24 cellular contexts compared by ENCODE assay signal in genomic region chr7:14236834-14237233, GRCh38.
DNase-seq lines count a peak whose midpoint lies in the region; ATAC-seq and TF ChIP-seq lines count a peak whose summit lies in the region.
"Had no signal": no experiment of that assay in that cellular context is flagged by ENCODE, and none has a peak within 500 bp of the region (broad histone marks: within the 10 kb centered on the region; RNA-seq: fewer than 3 reads in every experiment).

No MANE protein-coding gene starts in this region.

- H3K4me1 ChIP-seq in mammary epithelial cell (ENCODE audit: insufficient read depth, low read length) = no peaks in the 10 kb centered on the region
- H3K4me1 ChIP-seq in breast epithelium = no peaks in the 10 kb centered on the region

- TF ChIP-seq CTCF in mammary epithelial cell (conservative IDR thresholded peaks at IDR 0.05 in 1 of 2, IDR thresholded peaks at IDR 0.05 in 1 of 2; ENCODE audit: extremely low read depth in 1 of 2, insufficient read depth in 1 of 2, low read depth in 1 of 2, low read length in 2 of 2) = no peak
- no peak for TF ChIP-seq CTCF in breast epithelium (IDR thresholded peaks at IDR 0.05)
- TF ChIP-seq CTCF in RWPE1 (conservative IDR thresholded peaks at IDR 0.05; ENCODE audit: low read depth) = no peak
- TF ChIP-seq CTCF in type B pancreatic cell (conservative IDR thresholded peaks at IDR 0.05) = no peak

- H3K9me3 Mint-ChIP-seq in type B pancreatic cell = no peaks in the 10 kb centered on the region

- dilution Hi-C loops in mammary epithelial cell (cut with HindIII; ENCODE audit: low sequenced_read_pairs) = no loop called here

- no peak overlapping the region for H3K9ac ChIP-seq in mammary epithelial cell (ENCODE audit: insufficient read depth, low read length)

- no peaks in the 10 kb centered on the region for H3K79me2 ChIP-seq in mammary epithelial cell (ENCODE audit: insufficient read depth, low read length)

- TF ChIP-seq POLR2A in breast epithelium (IDR thresholded peaks at IDR 0.05) = no peak

- H3K36me3 ChIP-seq in mammary epithelial cell (ENCODE audit: insufficient read depth, low read length) (no peaks in the 10 kb centered on the region), breast epithelium (no peaks in the 10 kb centered on the region)

- H3K4me1 Mint-ChIP-seq in type B pancreatic cell (ENCODE audit: unreplicated experiment) = peaks cover 14% of the 10 kb centered on the region

- H3K27me3 Mint-ChIP-seq in type B pancreatic cell = no peaks in the 10 kb centered on the region

- POLR2A ChIA-PET in RWPE1 (lab: Yijun Ruan, JAX; ENCODE audit: low non-redundant PET) = no interaction called here

- DNase-seq in mammary epithelial cell (peak; percentile 19), breast epithelium (ENCODE audit: low spot score in 2 of 2) (no peak), RWPE1 (ENCODE audit: low spot score) (peak; percentile 28), left lobe of liver (ENCODE audit: low spot score) (no peak), type B pancreatic cell (ENCODE audit: extremely low spot score, unreplicated experiment) (no peak), kidney tubule cell (ENCODE audit: low spot score) (no peak), ecto neural progenitor cell (ENCODE audit: low spot score) (no peak)
- DNase-seq: 8988T, ACHN, DMS153, DND-41, Karpas-422, NCI-H1105, NCI-H146, NCI-H1930, NCI-H2107, NCI-H524 treated with DMSO at 0.1 percent for 48 hours, NCI-H774, RPMI8226, SHP77 treated with DMSO at 0.1 percent for 48 hours, SW 1271 had no signal

- peak; percentile 52 for ATAC-seq in left lobe of liver
- no peak for ATAC-seq in GM18498 (IDR thresholded peaks at IDR 0.05; ENCODE audit: unreplicated experiment)
- ATAC-seq: HCT116 had no signal

- in situ Hi-C loops in mammary epithelial cell (cut with MboI; ENCODE audit: low sequenced_read_pairs in 2 of 2) = no loop called here

- H2AFZ ChIP-seq in mammary epithelial cell (ENCODE audit: low read depth, low read length) = no peak overlapping the region

- no peaks in the 10 kb centered on the region for H3K36me3 Mint-ChIP-seq in type B pancreatic cell

- BruUV-seq in mammary epithelial cell (replicated peaks; lab: Mats Ljungman, UMichigan) = no TSS peak

- peak overlapping the region; percentile 44 for H3K4me3 Mint-ChIP-seq in type B pancreatic cell

- H3K4me2 ChIP-seq in mammary epithelial cell (ENCODE audit: insufficient read depth, low read depth, low read length) = no peak overlapping the region

- H3K27ac Mint-ChIP-seq in type B pancreatic cell = peak overlapping the region; percentile 16

- WGBS in mammary epithelial cell (ENCODE audit: low coverage, missing lambda C conversion rate) = 33% methylated on average over 3 of the region's 3 CpGs

- no peaks in the 10 kb centered on the region for H4K20me1 ChIP-seq in mammary epithelial cell (ENCODE audit: insufficient read depth, low read length)

- H3K9me3 ChIP-seq in mammary epithelial cell (replicated peaks; ENCODE audit: insufficient read depth, low read length) (no peaks in the 10 kb centered on the region), breast epithelium (no peaks in the 10 kb centered on the region)

- intact Hi-C loops in mammary epithelial cell (cut with micrococcal nuclease) (no loop called here), breast epithelium (cut with DNase I; ENCODE audit: low total_unique reads) (no loop called here)

- H3K27me3 ChIP-seq in mammary epithelial cell (ENCODE audit: insufficient read depth, low read length) = no peaks in the 10 kb centered on the region
- no peaks in the 10 kb centered on the region for H3K27me3 ChIP-seq in breast epithelium

- no peak overlapping the region for H3K4me3 ChIP-seq in mammary epithelial cell (replicated peaks in 1 of 3; ENCODE audit: insufficient read depth in 1 of 3, low read depth in 2 of 3, low read length in 3 of 3)
- no peak overlapping the region for H3K4me3 ChIP-seq in breast epithelium

- H3K27ac ChIP-seq in mammary epithelial cell (ENCODE audit: insufficient read depth, low read depth, low read length) = no peak overlapping the region
- no peak overlapping the region for H3K27ac ChIP-seq in breast epithelium
- no peak overlapping the region for H3K27ac ChIP-seq in RWPE1
- H3K27ac ChIP-seq: HL-60 had no signal

- CTCF ChIA-PET in mammary epithelial cell (lab: Charles Lee; ENCODE audit: low non-redundant PET) (no interaction called here), RWPE1 (lab: Yijun Ruan, JAX) (interaction anchor here (0.6 to 0.7 kb wide), 3 partner anchors 26 to 105 kb away, joined by 3 read pairs; no protein-coding TSS in a partner anchor)

Comparison
In these comparisons a context has a peak if more than half of its experiments do, and no peak if none do; other contexts are left out.
1. DNase-seq: peak in mammary epithelial cell (single experiment) and RWPE1 (single experiment); none in breast epithelium (0 of 2), left lobe of liver (single experiment), type B pancreatic cell (single experiment), kidney tubule cell (single experiment) and ecto neural progenitor cell (single experiment).